ENCODE assay signal across 28 cellular contexts in the genomic region with DNA sequence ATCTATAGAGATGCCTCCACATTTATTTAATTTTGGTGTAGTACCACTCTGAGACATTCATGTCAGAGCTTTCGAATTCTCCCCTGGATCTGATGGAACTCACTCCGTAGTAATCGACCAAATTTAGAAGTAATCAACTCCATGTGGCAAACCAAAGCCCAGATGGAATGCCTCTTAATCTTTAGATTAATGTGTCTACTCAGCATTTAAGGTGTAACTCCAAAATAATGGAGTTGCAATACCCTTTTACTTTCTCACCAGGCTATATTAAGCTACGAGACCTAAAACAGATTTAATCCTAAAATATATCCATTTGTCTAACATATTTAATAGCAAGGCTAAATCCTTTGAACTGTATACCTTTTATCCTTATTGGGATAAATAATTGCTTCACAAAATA.
DNase-seq lines count a peak whose midpoint lies in the region; ATAC-seq, FAIRE-seq and TF ChIP-seq lines count a peak whose summit lies in the region.
"Had no signal": no experiment of that assay in that cellular context is flagged by ENCODE, and none has a peak within 500 bp of the region (broad histone marks: within the 10 kb centered on the region; RNA-seq: fewer than 3 reads in every experiment).

No MANE protein-coding gene starts in this region.

- TF ChIP-seq CTCF in A549 (IDR thresholded peaks at IDR 0.05) (no peak), IMR-90 (conservative IDR thresholded peaks at IDR 0.05; ENCODE audit: low read depth, low read length) (no peak), H1 (IDR thresholded peaks at IDR 0.05; ENCODE audit: control extremely low read depth in 1 of 3, insufficient read depth in 1 of 3, low read depth in 1 of 3, low read length in 3 of 3) (no peak), left ventricle myocardium inferior (IDR thresholded peaks at IDR 0.05; ENCODE audit: borderline replicate concordance) (no peak)

- no peak overlapping the region for H4K5ac ChIP-seq in IMR-90 (ENCODE audit: low read depth, low read length)
- no peak overlapping the region for H4K5ac ChIP-seq in H1 (ENCODE audit: insufficient read length, low read depth, low read length)

- TF ChIP-seq EP300 in A549 (IDR thresholded peaks at IDR 0.05) (no peak), H1 (IDR thresholded peaks at IDR 0.05; ENCODE audit: borderline replicate concordance in 1 of 2, low read depth in 2 of 2, low read length in 2 of 2) (no peak)

- intact Hi-C loops in IMR-90 (cut with micrococcal nuclease) (no loop called here), left ventricle myocardium inferior (cut with micrococcal nuclease) (no loop called here)

- H3K23me2 ChIP-seq in H1 (ENCODE audit: low read depth, low read length), result no peaks in the 10 kb centered on the region

- DNase-seq in A549 (ENCODE audit: low read depth in 1 of 2, low spot score in 1 of 2) (no peak), IMR-90 (no peak), NCI-H82 treated with DMSO at 0.1 percent for 48 hours (lab: John Stamatoyannopoulos, UW; ENCODE audit: unreplicated experiment) (peak; percentile 7), H1 (ENCODE audit: low read depth in 1 of 2, low spot score in 2 of 2) (no peak), left ventricle myocardium inferior (no peak), activated T-cell treated with anti-CD3 and anti-CD28 coated beads for 4 hours (no peak)
- DNase-seq: 8988T; AML-193; Caco-2; Calu3; CD4-positive, alpha-beta T cell; CD8-positive, alpha-beta T cell; DMS 273 treated with DMSO at 0.1 percent for 48 hours; DMS153; DMS53; DMS79; DND-41; EL; GDM1 had no signal

- FAIRE-seq in A549 (lab: Jason Lieb, UNC) (no peak), H1 (lab: Jason Lieb, UNC) (no peak)
- FAIRE-seq: A204.1, GM12878, GM12892, GM18507, GM19239 had no signal

- H2BK12ac ChIP-seq in H1 (ENCODE audit: low read depth, low read length), result no peak overlapping the region

- no peak overlapping the region for H3K27ac ChIP-seq in A549
- no peak overlapping the region for H3K27ac ChIP-seq in IMR-90 (ENCODE audit: insufficient read depth, low read length)
- no peak overlapping the region for H3K27ac ChIP-seq in H1 (ENCODE audit: low read depth, low read length)
- H3K27ac ChIP-seq in left ventricle myocardium inferior (replicated peaks), result no peak overlapping the region
- H3K27ac ChIP-seq: BLaER1 treated with 17β-estradiol and CSF1 and Interleukin-3, amounts not matched to agents 10 nM and 100 nM; C4-2B had no signal

- H3K9ac ChIP-seq in IMR-90 (ENCODE audit: low read depth, low read length) (no peak overlapping the region), H1 (replicated peaks in 1 of 4; ENCODE audit: extremely low read depth in 1 of 4, low read depth in 3 of 4, low read length in 3 of 4) (no peak overlapping the region)
- H3K9ac ChIP-seq: BLaER1 treated with 17β-estradiol and CSF1 and Interleukin-3, amounts not matched to agents 10 nM and 100 nM had no signal

- H3K4me2 ChIP-seq in A549, result no peak overlapping the region
- no peak overlapping the region for H3K4me2 ChIP-seq in IMR-90 (ENCODE audit: low read depth, low read length)
- H3K4me2 ChIP-seq in H1 (ENCODE audit: insufficient read depth in 1 of 2, low read depth in 2 of 2, low read length in 2 of 2), result no peak overlapping the region
- H3K4me2 ChIP-seq: BLaER1 treated with 17β-estradiol and CSF1 and Interleukin-3, amounts not matched to agents 10 nM and 100 nM had no signal

- H3K4ac ChIP-seq in IMR-90 (ENCODE audit: low read depth, low read length) (no peak overlapping the region), H1 (replicated peaks; ENCODE audit: insufficient read length, low read depth, low read length) (no peak overlapping the region)

- no peaks in the 10 kb centered on the region for H3K79me1 ChIP-seq in IMR-90 (ENCODE audit: low read depth in 1 of 2, low read length in 2 of 2)
- H3K79me1 ChIP-seq in H1 (ENCODE audit: low read depth, low read length), result no peaks in the 10 kb centered on the region

- H4K8ac ChIP-seq in IMR-90 (ENCODE audit: low read depth in 2 of 2, low read length in 2 of 2) (no peak overlapping the region), H1 (ENCODE audit: extremely low read depth, insufficient read depth, low read length) (no peak overlapping the region)

- ATAC-seq in A549 (no peak), IMR-90 (ENCODE audit: low read depth) (no peak), GM19023 (IDR thresholded peaks at IDR 0.05; ENCODE audit: unreplicated experiment) (no peak), HG03439 (IDR thresholded peaks at IDR 0.05; ENCODE audit: unreplicated experiment) (no peak)
- ATAC-seq: CD8-positive, alpha-beta T cell; GM12878 had no signal

- CTCF ChIA-PET in A549 (lab: Yijun Ruan, JAX) (no interaction called here), IMR-90 (lab: Yijun Ruan, JAX) (no interaction called here), H1 (lab: Charles Lee; ENCODE audit: partially characterized antibody) (interaction anchor here (1.2 kb wide), 2 partner anchors 16 to 21 kb away, joined by 3 read pairs; no protein-coding TSS in a partner anchor)

- H2BK5ac ChIP-seq in IMR-90 (ENCODE audit: low read depth, low read length, poor library complexity, severe bottlenecking) (no peak overlapping the region), H1 (ENCODE audit: low read depth, low read length) (no peak overlapping the region)

- TF ChIP-seq POLR2A in A549 (IDR thresholded peaks at IDR 0.05; ENCODE audit: low read length) (no peak), IMR-90 (IDR thresholded peaks at IDR 0.05; ENCODE audit: low read depth, low read length) (no peak), H1 (IDR thresholded peaks at IDR 0.05; ENCODE audit: control extremely low read depth in 1 of 2, low read depth in 2 of 2, low read length in 2 of 2) (no peak)

- H3K56ac ChIP-seq in IMR-90 (ENCODE audit: extremely low read depth, insufficient read depth, low read length) (no peak overlapping the region), H1 (replicated peaks; ENCODE audit: insufficient read length, low read depth, low read length) (no peak overlapping the region)

- no peak overlapping the region for H3K14ac ChIP-seq in IMR-90 (replicated peaks; ENCODE audit: low read depth, low read length)
- H3K14ac ChIP-seq in H1 (ENCODE audit: insufficient read length), result no peak overlapping the region

- 87% methylated on average over 4 of the region's 4 CpGs for WGBS in A549 (ENCODE audit: missing lambda C conversion rate)
- 100% methylated on average over 1 of the region's 4 CpGs; no CpG with 5 or more reads in 1 of the 2 experiments for WGBS in IMR-90 (ENCODE audit: extremely low coverage in 2 of 2, insufficient read length in 1 of 2), 2 experiments
- WGBS in H1 (ENCODE audit: extremely low coverage in 1 of 2, insufficient coverage in 1 of 2, insufficient read length in 1 of 2, insufficient replicate concordance in 2 of 2, low coverage in 1 of 2, low lambda C conversion rate in 2 of 2, missing lambda C conversion rate in 1 of 2), 2 experiments, result 92% methylated on average over 4 of the region's 4 CpGs; no CpG with 5 or more reads in 1 of the 2 experiments

- POLR2A ChIA-PET in A549 (lab: Yijun Ruan, JAX) (no interaction called here), IMR-90 (lab: Charles Lee; ENCODE audit: unreplicated experiment) (no interaction called here), H1 (lab: Charles Lee; ENCODE audit: partially characterized antibody) (no interaction called here)

- no peak overlapping the region for H2AK9ac ChIP-seq in IMR-90 (replicated peaks; ENCODE audit: low read depth, low read length, poor library complexity)

- H3K4me3 ChIP-seq in A549, result no peak overlapping the region
- H3K4me3 ChIP-seq in IMR-90 (ENCODE audit: insufficient read depth, low read depth, low read length), result no peak overlapping the region
- H3K4me3 ChIP-seq in H1 (ENCODE audit: extremely low read depth in 1 of 4, insufficient read depth in 2 of 4, low read depth in 3 of 4, low read length in 4 of 4), result no peak overlapping the region
- H3K4me3 ChIP-seq in left ventricle myocardium inferior, result no peak overlapping the region
- H3K4me3 ChIP-seq: BLaER1 treated with 17β-estradiol and CSF1 and Interleukin-3, amounts not matched to agents 10 nM and 100 nM; GM12878 had no signal

- dilution Hi-C loops in IMR-90 (cut with HindIII; ENCODE audit: low sequenced_read_pairs, unreplicated experiment), result no loop called here

- H2BK120ac ChIP-seq in IMR-90 (ENCODE audit: low read depth, low read length) (no peak overlapping the region), H1 (replicated peaks; ENCODE audit: low read depth, low read length) (no peak overlapping the region)

- no peak overlapping the region for H2AK5ac ChIP-seq in IMR-90 (ENCODE audit: low read depth, low read length)
- no peak overlapping the region for H2AK5ac ChIP-seq in H1 (ENCODE audit: low read depth, low read length)

- no peak overlapping the region for H4K91ac ChIP-seq in IMR-90 (ENCODE audit: insufficient read depth, low read depth, low read length)
- no peak overlapping the region for H4K91ac ChIP-seq in H1 (replicated peaks; ENCODE audit: insufficient read length, low read length)

- H3K4me1 ChIP-seq in A549 (no peaks in the 10 kb centered on the region), IMR-90 (ENCODE audit: control insufficient read depth, insufficient read depth, low read length) (no peaks in the 10 kb centered on the region), H1 (replicated peaks in 1 of 4; ENCODE audit: control insufficient read depth in 3 of 4, insufficient read depth in 4 of 4, low read length in 3 of 4) (no peaks in the 10 kb centered on the region), left ventricle myocardium inferior (no peaks in the 10 kb centered on the region)
- H3K4me1 ChIP-seq: Caco-2 had no signal

- H3K9me3 ChIP-seq in A549, result no peaks in the 10 kb centered on the region
- no peaks in the 10 kb centered on the region for H3K9me3 ChIP-seq in IMR-90 (ENCODE audit: control insufficient read depth, insufficient read depth, low read length)
- no peaks in the 10 kb centered on the region for H3K9me3 ChIP-seq in H1 (ENCODE audit: insufficient read depth in 2 of 2, low read depth in 1 of 2, low read length in 1 of 2)
- H3K9me3 ChIP-seq in left ventricle myocardium inferior (replicated peaks), result no peaks in the 10 kb centered on the region
- H3K9me3 ChIP-seq: BLaER1 treated with 17β-estradiol and CSF1 and Interleukin-3, amounts not matched to agents 10 nM and 100 nM had no signal

- TF ChIP-seq RAD21 in A549 (conservative IDR thresholded peaks at IDR 0.05 in 1 of 2, IDR thresholded peaks at IDR 0.05 in 1 of 2), result no peak
- TF ChIP-seq RAD21 in IMR-90 (IDR thresholded peaks at IDR 0.05; ENCODE audit: low read length), result no peak
- no peak for TF ChIP-seq RAD21 in H1 (IDR thresholded peaks at IDR 0.05 in 1 of 2, conservative IDR thresholded peaks at IDR 0.05 in 1 of 2; ENCODE audit: low read depth in 2 of 2, low read length in 2 of 2)

- H2AFZ ChIP-seq in IMR-90 (replicated peaks; ENCODE audit: low read length, poor library complexity) (no peak overlapping the region), H1 (ENCODE audit: low read length) (no peak overlapping the region)

- no peak overlapping the region for H3K23ac ChIP-seq in IMR-90 (ENCODE audit: low read depth, low read length)
- H3K23ac ChIP-seq in H1 (ENCODE audit: insufficient read length), result no peak overlapping the region

- no peaks in the 10 kb centered on the region for H3K27me3 ChIP-seq in IMR-90 (ENCODE audit: control insufficient read depth, insufficient read depth, low read length)
- H3K27me3 ChIP-seq in H1 (replicated peaks in 1 of 4; ENCODE audit: control insufficient read depth in 3 of 4, extremely low read depth in 1 of 4, insufficient read depth in 3 of 4, low read length in 3 of 4), result no peaks in the 10 kb centered on the region
- no peaks in the 10 kb centered on the region for H3K27me3 ChIP-seq in left ventricle myocardium inferior (ENCODE audit: low read depth)
- H3K27me3 ChIP-seq: BLaER1 treated with 17β-estradiol and CSF1 and Interleukin-3, amounts not matched to agents 10 nM and 100 nM had no signal

- no peaks in the 10 kb centered on the region for H3K79me2 ChIP-seq in H1 (ENCODE audit: control insufficient read depth in 1 of 2, insufficient read depth in 2 of 2, low read length in 2 of 2)

- H3K18ac ChIP-seq in IMR-90 (ENCODE audit: low read depth, low read length), result no peak overlapping the region
- H3K18ac ChIP-seq in H1 (ENCODE audit: extremely low read depth, low read length), result no peak overlapping the region

- H4K20me1 ChIP-seq in IMR-90 (ENCODE audit: insufficient read depth, low read length) (no peaks in the 10 kb centered on the region), H1 (replicated peaks in 1 of 2; ENCODE audit: control insufficient read depth in 1 of 2, insufficient read depth in 2 of 2, low read length in 2 of 2) (no peaks in the 10 kb centered on the region)
- H4K20me1 ChIP-seq: BLaER1 treated with 17β-estradiol and CSF1 and Interleukin-3, amounts not matched to agents 10 nM and 100 nM had no signal

- no peaks in the 10 kb centered on the region for H3K9me1 ChIP-seq in IMR-90 (ENCODE audit: insufficient read depth, low read length)

- H2BK15ac ChIP-seq in IMR-90 (ENCODE audit: low read depth, low read length) (no peak overlapping the region), H1 (ENCODE audit: low read length) (no peak overlapping the region)

- H3K36me3 ChIP-seq in IMR-90 (ENCODE audit: control insufficient read depth, insufficient read depth, low read length) (no peaks in the 10 kb centered on the region), H1 (ENCODE audit: control insufficient read depth in 2 of 4, insufficient read depth in 4 of 4, low read length in 3 of 4) (no peaks in the 10 kb centered on the region), left ventricle myocardium inferior (no peaks in the 10 kb centered on the region)
- H3K36me3 ChIP-seq: BLaER1 treated with 17β-estradiol and CSF1 and Interleukin-3, amounts not matched to agents 10 nM and 100 nM had no signal

- H2BK20ac ChIP-seq in IMR-90 (ENCODE audit: low read depth, low read length), result no peak overlapping the region
- H2BK20ac ChIP-seq in H1 (ENCODE audit: low read length), result no peak overlapping the region

- in situ Hi-C loops in IMR-90 (cut with MboI; ENCODE audit: low sequenced_read_pairs), result no loop called here

- no TSS peak for BruUV-seq in IMR-90 (replicated peaks; lab: Mats Ljungman, UMichigan)

Comparison
In these comparisons a context has a peak if more than half of its experiments do, and no peak if none do; other contexts are left out.
1. Of the 18 proteins assayed by ChIP-seq in both H1 and A549: peak only in H1: none; only in A549: none; in both: MAFK; in neither: 17.